Comparison of ENCODE assay signal across 1 cellular context in the genomic region with DNA sequence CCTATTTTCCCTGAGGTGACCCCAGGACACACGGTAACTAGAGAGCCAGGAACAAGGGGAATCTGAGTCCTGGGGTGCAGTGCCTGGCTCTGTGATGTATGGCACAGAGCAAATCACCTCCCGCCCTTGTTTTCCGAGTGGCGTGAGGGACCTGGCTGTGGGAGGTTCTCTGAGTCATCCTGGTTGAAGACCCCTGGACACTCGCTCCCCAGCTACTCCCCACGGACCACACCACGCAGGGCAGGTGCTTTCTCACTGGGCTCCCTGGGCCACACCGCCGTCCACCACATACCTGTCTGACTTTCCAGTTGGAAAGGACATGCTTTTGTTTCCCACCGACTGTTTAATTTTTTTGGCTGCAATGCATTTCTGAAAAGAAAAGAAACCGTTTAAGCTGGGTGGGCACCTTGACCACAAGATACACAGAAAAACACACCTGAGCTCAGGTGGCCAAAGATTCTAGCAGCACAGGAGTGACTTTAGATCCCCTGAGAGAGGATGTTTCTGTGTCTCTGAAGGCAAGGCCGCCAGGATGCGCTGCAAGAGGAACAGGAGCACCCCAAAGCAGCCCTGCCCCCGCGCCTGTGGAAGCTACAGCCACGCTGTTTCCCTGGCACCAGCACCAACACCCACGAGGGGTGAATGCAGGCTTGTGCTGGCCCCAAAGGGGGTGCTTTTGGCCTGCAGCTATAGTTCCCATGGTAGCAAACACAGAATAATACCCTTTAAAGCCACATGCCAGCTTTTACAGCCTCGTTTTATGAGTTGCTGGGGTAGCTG.
TF ChIP-seq lines count a peak whose summit lies in the region.

No MANE protein-coding gene starts in this region.

TF ChIP-seq in H1, 55 proteins besides CTCF, POLR2A, EP300 and RAD21:
- TF ChIP-seq HDAC2 (IDR thresholded peaks at IDR 0.05; ENCODE audit: borderline replicate concordance in 1 of 2, low read depth in 2 of 2, low read length in 2 of 2) (no peak), FOSL1 (IDR thresholded peaks at IDR 0.05; ENCODE audit: insufficient read depth, low read depth, low read length) (no peak), HDAC6 (IDR thresholded peaks at IDR 0.05; ENCODE audit: low read depth, low read length) (no peak), GTF2F1 (IDR thresholded peaks at IDR 0.05; ENCODE audit: borderline replicate concordance, low read depth, low read length) (no peak), JUND (IDR thresholded peaks at IDR 0.05; ENCODE audit: low read length) (no peak), SP4 (IDR thresholded peaks at IDR 0.05; ENCODE audit: low read length) (no peak), NRF1 (IDR thresholded peaks at IDR 0.05; ENCODE audit: low read depth, low read length) (no peak), BACH1 (IDR thresholded peaks at IDR 0.05; ENCODE audit: low read length) (no peak), TAF7 (optimal IDR thresholded peaks at IDR 0.05; ENCODE audit: borderline replicate concordance, low read depth, low read length) (no peak), YY1 (IDR thresholded peaks at IDR 0.05; ENCODE audit: low read depth, low read length) (no peak), SIRT6 (IDR thresholded peaks at IDR 0.05; ENCODE audit: low read length) (no peak), KDM4A (IDR thresholded peaks at IDR 0.05; ENCODE audit: low read depth, low read length, severe bottlenecking) (no peak), BCL11A (IDR thresholded peaks at IDR 0.05; ENCODE audit: low read depth in 2 of 2, low read length in 2 of 2) (no peak)
